Comparison of ENCODE assay signal across 8 cellular contexts in genomic region chr11:363948-364761, GRCh38.
DNase-seq lines count a peak whose midpoint lies in the region; ATAC-seq and TF ChIP-seq lines count a peak whose summit lies in the region.

No MANE protein-coding gene starts in this region.

- peak overlapping the region; percentile 65 for H3K9ac ChIP-seq in OCI-LY3 (ENCODE audit: low read length)

- H3K9me3 ChIP-seq in OCI-LY3 (ENCODE audit: insufficient read depth, low read length), result no peaks in the 10 kb centered on the region

- peak overlapping the region; percentile 90 for H3K4me2 ChIP-seq in OCI-LY3 (ENCODE audit: low read length)

- no peak overlapping the region for H3K27ac Mint-ChIP-seq in T-helper 2 cell treated with Interferon-gamma antibody and Interleukin-4, amounts not matched to agents 5 μg/mL and 100 μg/mL, for 36 hours
- H3K27ac Mint-ChIP-seq in stimulated activated memory B cell treated with anti-CD40 and anti-IgM and Interleukin-4, amounts not matched to agents 10 μg/mL and 1 μg/mL and 100 μg/mL, for 72 hours, result no peak overlapping the region

- DNase-seq in T-helper 2 cell (peak; percentile 37 to 64 (median 59)), left kidney (ENCODE audit: low read depth, low spot score) (peak; percentile 67), inferior parietal cortex (ENCODE audit: extremely low spot score) (no peak)
- DNase-seq in T-helper 2 cell treated with Interferon-gamma antibody and Interleukin-4, amounts not matched to agents 5 μg/mL and 100 μg/mL, for 36 hours (ENCODE audit: low spot score), result no peak
- DNase-seq in activated effector memory CD4-positive, alpha-beta T cell treated with anti-CD3 and anti-CD28 coated beads, Interleukin-2, amount 50 U/mL, for 16 hours, result peak; percentile 88

- no peak overlapping the region for H2AFZ ChIP-seq in OCI-LY3 (ENCODE audit: low read depth, low read length)

- peaks cover 5% of the 10 kb centered on the region for H3K4me1 ChIP-seq in OCI-LY3 (ENCODE audit: low read length)

- peaks cover 2% of the 10 kb centered on the region for H3K4me1 Mint-ChIP-seq in T-helper 2 cell treated with Interferon-gamma antibody and Interleukin-4, amounts not matched to agents 5 μg/mL and 100 μg/mL, for 36 hours (ENCODE audit: low read depth)
- H3K4me1 Mint-ChIP-seq in stimulated activated memory B cell treated with anti-CD40 and anti-IgM and Interleukin-4, amounts not matched to agents 10 μg/mL and 1 μg/mL and 100 μg/mL, for 72 hours, result peaks cover 14% of the 10 kb centered on the region

- H3K27me3 ChIP-seq in OCI-LY3 (ENCODE audit: low read depth, low read length), result 0 out of 2 replicates have a peak, but pooled peaks cover 2% of the 10 kb centered on the region

- peak overlapping the region; percentile 75 for H3K4me3 ChIP-seq in OCI-LY3 (ENCODE audit: low read length)

- no peak overlapping the region for H3K4me3 Mint-ChIP-seq in T-helper 2 cell treated with Interferon-gamma antibody and Interleukin-4, amounts not matched to agents 5 μg/mL and 100 μg/mL, for 36 hours
- no peak overlapping the region for H3K4me3 Mint-ChIP-seq in stimulated activated memory B cell treated with anti-CD40 and anti-IgM and Interleukin-4, amounts not matched to agents 10 μg/mL and 1 μg/mL and 100 μg/mL, for 72 hours

- H4K20me1 ChIP-seq in OCI-LY3 (ENCODE audit: insufficient read depth, low read length), result no peaks in the 10 kb centered on the region

- ATAC-seq in stimulated activated memory B cell treated with anti-CD40 and anti-IgM and Interleukin-4, amounts not matched to agents 10 μg/mL and 1 μg/mL and 100 μg/mL, for 72 hours, result peak; percentile 88
- no peak for ATAC-seq in HG03520 (IDR thresholded peaks at IDR 0.05; ENCODE audit: unreplicated experiment)

- peaks cover 30% of the 10 kb centered on the region for H3K27me3 Mint-ChIP-seq in T-helper 2 cell treated with Interferon-gamma antibody and Interleukin-4, amounts not matched to agents 5 μg/mL and 100 μg/mL, for 36 hours (ENCODE audit: low read depth)
- peaks cover 51% of the 10 kb centered on the region for H3K27me3 Mint-ChIP-seq in stimulated activated memory B cell treated with anti-CD40 and anti-IgM and Interleukin-4, amounts not matched to agents 10 μg/mL and 1 μg/mL and 100 μg/mL, for 72 hours

- peaks cover 6% of the 10 kb centered on the region for H3K9me3 Mint-ChIP-seq in T-helper 2 cell treated with Interferon-gamma antibody and Interleukin-4, amounts not matched to agents 5 μg/mL and 100 μg/mL, for 36 hours
- peaks cover 14% of the 10 kb centered on the region for H3K9me3 Mint-ChIP-seq in stimulated activated memory B cell treated with anti-CD40 and anti-IgM and Interleukin-4, amounts not matched to agents 10 μg/mL and 1 μg/mL and 100 μg/mL, for 72 hours

- no peaks in the 10 kb centered on the region for H3K79me2 ChIP-seq in OCI-LY3 (ENCODE audit: low read length)

- H3K36me3 Mint-ChIP-seq in T-helper 2 cell treated with Interferon-gamma antibody and Interleukin-4, amounts not matched to agents 5 μg/mL and 100 μg/mL, for 36 hours (ENCODE audit: low read depth), result no peaks in the 10 kb centered on the region
- no peaks in the 10 kb centered on the region for H3K36me3 Mint-ChIP-seq in stimulated activated memory B cell treated with anti-CD40 and anti-IgM and Interleukin-4, amounts not matched to agents 10 μg/mL and 1 μg/mL and 100 μg/mL, for 72 hours

- TF ChIP-seq CTCF in OCI-LY3 (IDR thresholded peaks at IDR 0.05; ENCODE audit: low read depth, low read length), result peak; percentile 61

- H3K27ac ChIP-seq in OCI-LY3 (ENCODE audit: low read length), result no peak overlapping the region

- H3K36me3 ChIP-seq in OCI-LY3 (replicated peaks; ENCODE audit: low read depth, low read length), result no peaks in the 10 kb centered on the region

Comparison
In these comparisons a context has a peak if more than half of its experiments do, and no peak if none do; other contexts are left out.
1. DNase-seq: peak in T-helper 2 cell (5 of 5), activated effector memory CD4-positive, alpha-beta T cell treated with anti-CD3 and anti-CD28 coated beads, Interleukin-2, amount 50 U/mL, for 16 hours (single experiment) and left kidney (single experiment); none in T-helper 2 cell treated with Interferon-gamma antibody and Interleukin-4, amounts not matched to agents 5 μg/mL and 100 μg/mL, for 36 hours (single experiment) and inferior parietal cortex (single experiment).